In the genomic region with DNA sequence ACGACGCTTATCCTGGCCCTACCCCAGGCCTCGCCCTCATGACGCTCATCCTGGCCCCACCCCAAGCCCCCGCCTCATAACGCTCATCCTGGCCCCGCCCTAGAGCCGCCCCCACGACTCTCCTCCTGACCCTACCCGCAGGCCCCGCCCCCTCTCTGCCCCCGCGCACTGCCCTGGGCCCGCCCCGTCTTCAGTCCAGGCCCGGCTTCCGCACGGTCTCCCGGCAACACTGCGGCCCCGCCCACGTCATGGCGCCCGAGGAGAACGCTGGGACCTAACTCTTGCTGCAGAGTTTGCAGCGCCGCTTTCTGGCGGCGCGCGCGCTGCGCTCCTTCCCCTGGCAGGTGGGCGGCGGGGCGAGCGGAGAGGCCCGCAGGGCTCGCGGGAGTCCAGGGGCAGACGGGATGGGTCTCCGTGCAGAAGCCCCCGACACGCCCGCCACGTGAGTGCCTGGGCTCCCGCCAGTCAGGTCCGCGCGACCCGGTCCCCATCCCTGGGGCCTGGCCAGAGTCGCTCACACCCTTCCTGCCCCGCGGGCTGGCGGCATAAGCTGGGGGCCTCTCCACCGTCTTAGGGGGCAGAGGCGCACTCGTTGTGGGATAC, we compare ENCODE assay signal across 1 cellular context.
A peak's percentile ranks its signal among the peaks of the same experiment; 100 is the strongest.
TF ChIP-seq lines count a peak whose summit lies in the region.

No MANE protein-coding gene starts in this region.

TF ChIP-seq in GM12878, 131 proteins besides CTCF, POLR2A, EP300 and RAD21 (continued from another document and continues in another):
- TF ChIP-seq, protein P1, sequence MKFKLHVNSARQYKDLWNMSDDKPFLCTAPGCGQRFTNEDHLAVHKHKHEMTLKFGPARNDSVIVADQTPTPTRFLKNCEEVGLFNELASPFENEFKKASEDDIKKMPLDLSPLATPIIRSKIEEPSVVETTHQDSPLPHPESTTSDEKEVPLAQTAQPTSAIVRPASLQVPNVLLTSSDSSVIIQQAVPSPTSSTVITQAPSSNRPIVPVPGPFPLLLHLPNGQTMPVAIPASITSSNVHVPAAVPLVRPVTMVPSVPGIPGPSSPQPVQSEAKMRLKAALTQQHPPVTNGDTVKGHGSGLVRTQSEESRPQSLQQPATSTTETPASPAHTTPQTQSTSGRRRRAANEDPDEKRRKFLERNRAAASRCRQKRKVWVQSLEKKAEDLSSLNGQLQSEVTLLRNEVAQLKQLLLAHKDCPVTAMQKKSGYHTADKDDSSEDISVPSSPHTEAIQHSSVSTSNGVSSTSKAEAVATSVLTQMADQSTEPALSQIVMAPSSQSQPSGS (IDR thresholded peaks at IDR 0.05; ENCODE audit: low read length) = no peak
- no peak for TF ChIP-seq HDGF (IDR thresholded peaks at IDR 0.05)
- no peak for TF ChIP-seq NRF1 (conservative IDR thresholded peaks at IDR 0.05; ENCODE audit: low read depth, low read length)
- TF ChIP-seq ZZZ3 (IDR thresholded peaks at IDR 0.05; ENCODE audit: control insufficient read depth, insufficient read length, low read depth) = no peak
- no peak for TF ChIP-seq BMI1 (IDR thresholded peaks at IDR 0.05; ENCODE audit: borderline replicate concordance)
- TF ChIP-seq SMC3 (IDR thresholded peaks at IDR 0.05; ENCODE audit: borderline replicate concordance, low read length) = peak; percentile 47; the same call in 1 of the 2 replicates
- peak; percentile 48; the same call in 1 of the 2 replicates for TF ChIP-seq TAF1 (IDR thresholded peaks at IDR 0.05; ENCODE audit: borderline replicate concordance, low read depth, low read length)
- no peak for TF ChIP-seq NFIC (IDR thresholded peaks at IDR 0.05; ENCODE audit: low read depth, low read length)
- peak; percentile 93 for TF ChIP-seq YY1 (IDR thresholded peaks at IDR 0.05; ENCODE audit: low read depth, low read length)
- 0 out of 2 replicates have a peak, but pooled peaks have one; percentile 42 for TF ChIP-seq DPF2 (IDR thresholded peaks at IDR 0.05)
- TF ChIP-seq E2F8 (IDR thresholded peaks at IDR 0.05; ENCODE audit: low read depth, partially characterized antibody) = no peak
- no peak for TF ChIP-seq SKIL (IDR thresholded peaks at IDR 0.05; ENCODE audit: low read depth, poor library complexity, severe bottlenecking)
- TF ChIP-seq GATAD2B (conservative IDR thresholded peaks at IDR 0.05; ENCODE audit: low read depth) = no peak
- TF ChIP-seq JUNB (IDR thresholded peaks at IDR 0.05) = no peak
- no peak for TF ChIP-seq CEBPB (IDR thresholded peaks at IDR 0.05; ENCODE audit: borderline replicate concordance in 1 of 2, low read depth in 2 of 2, low read length in 2 of 2)
- TF ChIP-seq, protein P2, sequence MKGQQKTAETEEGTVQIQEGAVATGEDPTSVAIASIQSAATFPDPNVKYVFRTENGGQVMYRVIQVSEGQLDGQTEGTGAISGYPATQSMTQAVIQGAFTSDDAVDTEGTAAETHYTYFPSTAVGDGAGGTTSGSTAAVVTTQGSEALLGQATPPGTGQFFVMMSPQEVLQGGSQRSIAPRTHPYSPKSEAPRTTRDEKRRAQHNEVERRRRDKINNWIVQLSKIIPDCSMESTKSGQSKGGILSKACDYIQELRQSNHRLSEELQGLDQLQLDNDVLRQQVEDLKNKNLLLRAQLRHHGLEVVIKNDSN (IDR thresholded peaks at IDR 0.05; ENCODE audit: borderline replicate concordance, extremely low read length, insufficient read depth, low read depth, low read length) = peak; percentile 7
- TF ChIP-seq NBN (IDR thresholded peaks at IDR 0.05) = no peak
- TF ChIP-seq ESRRA (IDR thresholded peaks at IDR 0.05; ENCODE audit: low read length) = no peak
- TF ChIP-seq IKZF1 (conservative IDR thresholded peaks at IDR 0.05) = 0 out of 2 replicates have a peak, but pooled peaks have one; percentile 20
- no peak for TF ChIP-seq PAX5 (IDR thresholded peaks at IDR 0.05; ENCODE audit: borderline replicate concordance, low read depth, low read length)
- TF ChIP-seq USF2 (IDR thresholded peaks at IDR 0.05; ENCODE audit: borderline replicate concordance, low read depth, low read length) = no peak
- TF ChIP-seq NR2C1 (IDR thresholded peaks at IDR 0.05) = no peak
- TF ChIP-seq, protein P3, sequence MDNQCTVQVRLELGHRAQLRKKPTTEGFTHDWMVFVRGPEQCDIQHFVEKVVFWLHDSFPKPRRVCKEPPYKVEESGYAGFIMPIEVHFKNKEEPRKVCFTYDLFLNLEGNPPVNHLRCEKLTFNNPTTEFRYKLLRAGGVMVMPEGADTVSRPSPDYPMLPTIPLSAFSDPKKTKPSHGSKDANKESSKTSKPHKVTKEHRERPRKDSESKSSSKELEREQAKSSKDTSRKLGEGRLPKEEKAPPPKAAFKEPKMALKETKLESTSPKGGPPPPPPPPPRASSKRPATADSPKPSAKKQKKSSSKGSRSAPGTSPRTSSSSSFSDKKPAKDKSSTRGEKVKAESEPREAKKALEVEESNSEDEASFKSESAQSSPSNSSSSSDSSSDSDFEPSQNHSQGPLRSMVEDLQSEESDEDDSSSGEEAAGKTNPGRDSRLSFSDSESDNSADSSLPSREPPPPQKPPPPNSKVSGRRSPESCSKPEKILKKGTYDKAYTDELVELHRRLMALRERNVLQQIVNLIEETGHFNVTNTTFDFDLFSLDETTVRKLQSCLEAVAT (IDR thresholded peaks at IDR 0.05) = no peak
- TF ChIP-seq BHLHE40 (IDR thresholded peaks at IDR 0.05; ENCODE audit: borderline replicate concordance in 1 of 2, low read depth in 2 of 2, low read length in 1 of 2) = peak; percentile 41 to 87; a peak in 3 of 4 replicates
- TF ChIP-seq MYC (IDR thresholded peaks at IDR 0.05; ENCODE audit: insufficient read depth, insufficient read length, insufficient replicate concordance, low read length, severe bottlenecking) = no peak
- TF ChIP-seq ZNF207 (IDR thresholded peaks at IDR 0.05; ENCODE audit: borderline replicate concordance) = no peak
- TF ChIP-seq MXI1 (IDR thresholded peaks at IDR 0.05; ENCODE audit: low read depth, low read length) = peak; percentile 77
- no peak for TF ChIP-seq ELK1 (IDR thresholded peaks at IDR 0.05; ENCODE audit: low read depth, low read length)
- TF ChIP-seq, protein P4, sequence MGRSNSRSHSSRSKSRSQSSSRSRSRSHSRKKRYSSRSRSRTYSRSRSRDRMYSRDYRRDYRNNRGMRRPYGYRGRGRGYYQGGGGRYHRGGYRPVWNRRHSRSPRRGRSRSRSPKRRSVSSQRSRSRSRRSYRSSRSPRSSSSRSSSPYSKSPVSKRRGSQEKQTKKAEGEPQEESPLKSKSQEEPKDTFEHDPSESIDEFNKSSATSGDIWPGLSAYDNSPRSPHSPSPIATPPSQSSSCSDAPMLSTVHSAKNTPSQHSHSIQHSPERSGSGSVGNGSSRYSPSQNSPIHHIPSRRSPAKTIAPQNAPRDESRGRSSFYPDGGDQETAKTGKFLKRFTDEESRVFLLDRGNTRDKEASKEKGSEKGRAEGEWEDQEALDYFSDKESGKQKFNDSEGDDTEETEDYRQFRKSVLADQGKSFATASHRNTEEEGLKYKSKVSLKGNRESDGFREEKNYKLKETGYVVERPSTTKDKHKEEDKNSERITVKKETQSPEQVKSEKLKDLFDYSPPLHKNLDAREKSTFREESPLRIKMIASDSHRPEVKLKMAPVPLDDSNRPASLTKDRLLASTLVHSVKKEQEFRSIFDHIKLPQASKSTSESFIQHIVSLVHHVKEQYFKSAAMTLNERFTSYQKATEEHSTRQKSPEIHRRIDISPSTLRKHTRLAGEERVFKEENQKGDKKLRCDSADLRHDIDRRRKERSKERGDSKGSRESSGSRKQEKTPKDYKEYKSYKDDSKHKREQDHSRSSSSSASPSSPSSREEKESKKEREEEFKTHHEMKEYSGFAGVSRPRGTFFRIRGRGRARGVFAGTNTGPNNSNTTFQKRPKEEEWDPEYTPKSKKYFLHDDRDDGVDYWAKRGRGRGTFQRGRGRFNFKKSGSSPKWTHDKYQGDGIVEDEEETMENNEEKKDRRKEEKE (IDR thresholded peaks at IDR 0.05) = no peak
- TF ChIP-seq RFX5 (IDR thresholded peaks at IDR 0.05; ENCODE audit: low read depth, low read length) = no peak
- TF ChIP-seq TARDBP (IDR thresholded peaks at IDR 0.05; ENCODE audit: borderline replicate concordance) = no peak
- TF ChIP-seq, protein P5, sequence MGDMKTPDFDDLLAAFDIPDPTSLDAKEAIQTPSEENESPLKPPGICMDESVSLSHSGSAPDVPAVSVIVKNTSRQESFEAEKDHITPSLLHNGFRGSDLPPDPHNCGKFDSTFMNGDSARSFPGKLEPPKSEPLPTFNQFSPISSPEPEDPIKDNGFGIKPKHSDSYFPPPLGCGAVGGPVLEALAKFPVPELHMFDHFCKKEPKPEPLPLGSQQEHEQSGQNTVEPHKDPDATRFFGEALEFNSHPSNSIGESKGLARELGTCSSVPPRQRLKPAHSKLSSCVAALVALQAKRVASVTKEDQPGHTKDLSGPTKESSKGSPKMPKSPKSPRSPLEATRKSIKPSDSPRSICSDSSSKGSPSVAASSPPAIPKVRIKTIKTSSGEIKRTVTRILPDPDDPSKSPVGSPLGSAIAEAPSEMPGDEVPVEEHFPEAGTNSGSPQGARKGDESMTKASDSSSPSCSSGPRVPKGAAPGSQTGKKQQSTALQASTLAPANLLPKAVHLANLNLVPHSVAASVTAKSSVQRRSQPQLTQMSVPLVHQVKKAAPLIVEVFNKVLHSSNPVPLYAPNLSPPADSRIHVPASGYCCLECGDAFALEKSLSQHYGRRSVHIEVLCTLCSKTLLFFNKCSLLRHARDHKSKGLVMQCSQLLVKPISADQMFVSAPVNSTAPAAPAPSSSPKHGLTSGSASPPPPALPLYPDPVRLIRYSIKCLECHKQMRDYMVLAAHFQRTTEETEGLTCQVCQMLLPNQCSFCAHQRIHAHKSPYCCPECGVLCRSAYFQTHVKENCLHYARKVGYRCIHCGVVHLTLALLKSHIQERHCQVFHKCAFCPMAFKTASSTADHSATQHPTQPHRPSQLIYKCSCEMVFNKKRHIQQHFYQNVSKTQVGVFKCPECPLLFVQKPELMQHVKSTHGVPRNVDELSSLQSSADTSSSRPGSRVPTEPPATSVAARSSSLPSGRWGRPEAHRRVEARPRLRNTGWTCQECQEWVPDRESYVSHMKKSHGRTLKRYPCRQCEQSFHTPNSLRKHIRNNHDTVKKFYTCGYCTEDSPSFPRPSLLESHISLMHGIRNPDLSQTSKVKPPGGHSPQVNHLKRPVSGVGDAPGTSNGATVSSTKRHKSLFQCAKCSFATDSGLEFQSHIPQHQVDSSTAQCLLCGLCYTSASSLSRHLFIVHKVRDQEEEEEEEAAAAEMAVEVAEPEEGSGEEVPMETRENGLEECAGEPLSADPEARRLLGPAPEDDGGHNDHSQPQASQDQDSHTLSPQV (IDR thresholded peaks at IDR 0.05) = no peak
- TF ChIP-seq ZNF274 (IDR thresholded peaks at IDR 0.05; ENCODE audit: insufficient read depth, insufficient read length) = no peak
- 0 out of 2 replicates have a peak, but pooled peaks have one; percentile 37 for TF ChIP-seq NR2F1 (conservative IDR thresholded peaks at IDR 0.05)
- no peak for TF ChIP-seq EED (IDR thresholded peaks at IDR 0.05; ENCODE audit: low read depth)
- TF ChIP-seq, protein P6, sequence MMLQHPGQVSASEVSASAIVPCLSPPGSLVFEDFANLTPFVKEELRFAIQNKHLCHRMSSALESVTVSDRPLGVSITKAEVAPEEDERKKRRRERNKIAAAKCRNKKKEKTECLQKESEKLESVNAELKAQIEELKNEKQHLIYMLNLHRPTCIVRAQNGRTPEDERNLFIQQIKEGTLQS (IDR thresholded peaks at IDR 0.05; ENCODE audit: borderline replicate concordance, extremely low read depth, low read depth, low read length) = no peak
- TF ChIP-seq KAT2A (conservative IDR thresholded peaks at IDR 0.05; ENCODE audit: control insufficient read depth, low read depth, low read length) = no peak
